In genomic region chr17:58783380-58783779, GRCh38 we compare ENCODE assay signal across 17 cellular contexts. TPM values are rescaled to one million over a fixed set of nuclear protein-coding genes. Genes with fewer than 3 reads are reported as not detected.
DNase-seq lines count a peak whose midpoint lies in the region; ATAC-seq and TF ChIP-seq lines count a peak whose summit lies in the region.
"Had no signal": no experiment of that assay in that cellular context is flagged by ENCODE, and none has a peak within 500 bp of the region (broad histone marks: within the 10 kb centered on the region; RNA-seq: fewer than 3 reads in every experiment).

No MANE protein-coding gene starts in this region.

- WGBS in trophoblast cell (ENCODE audit: extremely low coverage, insufficient coverage, insufficient read length): no CpG with 5 or more reads among the region's 4 CpGs

- H3K36me3 ChIP-seq in breast epithelium (no peaks in the 10 kb centered on the region), trophoblast cell (ENCODE audit: control insufficient read depth in 1 of 2, insufficient read depth in 2 of 2, low read length in 2 of 2) (no peaks in the 10 kb centered on the region)
- H3K36me3 ChIP-seq: esophagus squamous epithelium, neutrophil had no signal

- H3K14ac ChIP-seq in trophoblast cell (ENCODE audit: low read length): no peak overlapping the region

- H3K9me3 Mint-ChIP-seq in MCF 10A (ENCODE audit: unreplicated experiment) (no peaks in the 10 kb centered on the region), HFFc6 (no peaks in the 10 kb centered on the region)
- H3K9me3 Mint-ChIP-seq in activated T-cell treated with anti-CD3 and anti-CD28 coated beads, Interleukin-2, amount 50 U/mL, for 24 hours: no peaks in the 10 kb centered on the region
- H3K9me3 Mint-ChIP-seq: CD4-positive, alpha-beta memory T cell; type B pancreatic cell had no signal

- no peak overlapping the region for H4K8ac ChIP-seq in trophoblast cell (ENCODE audit: low read depth, low read length)

- CTCF ChIA-PET in MCF 10A (lab: Yijun Ruan, JAX): no interaction called here

- no peak overlapping the region for H4K91ac ChIP-seq in trophoblast cell (ENCODE audit: low read depth, low read length)

- no peak overlapping the region for H2AFZ ChIP-seq in trophoblast cell (ENCODE audit: insufficient read depth, low read length, poor library complexity)

- no peak overlapping the region for H3K18ac ChIP-seq in trophoblast cell (ENCODE audit: low read length)

- no peaks in the 10 kb centered on the region for H3K79me2 ChIP-seq in trophoblast cell (ENCODE audit: control insufficient read depth, insufficient read depth, low read length, poor library complexity)

- no peak overlapping the region for H3K9ac ChIP-seq in trophoblast cell (ENCODE audit: low read length)

- H3K27ac ChIP-seq in breast epithelium (no peak overlapping the region), trophoblast cell (ENCODE audit: low read depth, low read length) (no peak overlapping the region)
- H3K27ac ChIP-seq: esophagus squamous epithelium, neutrophil had no signal

- no TSS peak for BruUV-seq in MCF 10A (replicated peaks; lab: Mats Ljungman, UMichigan)

- H3K23ac ChIP-seq in trophoblast cell (ENCODE audit: low read length): no peak overlapping the region

- H3K9me3 ChIP-seq in breast epithelium: no peaks in the 10 kb centered on the region
- H3K9me3 ChIP-seq in trophoblast cell (ENCODE audit: insufficient read depth, low read depth, low read length): no peaks in the 10 kb centered on the region
- H3K9me3 ChIP-seq: esophagus squamous epithelium, neutrophil had no signal

- no peak overlapping the region for H3K4ac ChIP-seq in trophoblast cell (ENCODE audit: low read depth, low read length)

- peak; percentile 67 for DNase-seq in MCF 10A (ENCODE audit: unreplicated experiment)
- no peak for DNase-seq in breast epithelium (ENCODE audit: low spot score in 2 of 2)
- peak; percentile 95 for DNase-seq in NCI-H2171 (lab: John Stamatoyannopoulos, UW)
- no peak for DNase-seq in trophoblast cell
- no peak for DNase-seq in activated T-cell treated with anti-CD3 and anti-CD28 coated beads, Interleukin-2, amount 50 U/mL, for 24 hours
- DNase-seq in HFFc6: no peak
- DNase-seq in MV-4-11 (lab: John Stamatoyannopoulos, UW): no peak
- DNase-seq: 8988T; activated CD8-positive, alpha-beta memory T cell treated with anti-CD3 and anti-CD28 coated beads for 24 hours; activated naive CD4-positive, alpha-beta T cell treated with Interleukin-2 at 50 U/mL for 16 hours; CD4-positive, alpha-beta memory T cell; cerebellar nuclear complex; esophagus squamous epithelium; MM.1S had no signal

- TF ChIP-seq POLR2A in breast epithelium (IDR thresholded peaks at IDR 0.05): no peak

- H2BK12ac ChIP-seq in trophoblast cell (ENCODE audit: low read length): no peak overlapping the region

- H3K4me3 Mint-ChIP-seq in MCF 10A (ENCODE audit: unreplicated experiment) (no peak overlapping the region), HFFc6 (no peak overlapping the region)
- H3K4me3 Mint-ChIP-seq in activated T-cell treated with anti-CD3 and anti-CD28 coated beads, Interleukin-2, amount 50 U/mL, for 24 hours: no peak overlapping the region
- H3K4me3 Mint-ChIP-seq: CD4-positive, alpha-beta memory T cell; type B pancreatic cell had no signal

- intact Hi-C loops in MCF 10A (cut with micrococcal nuclease): no loop called here
- intact Hi-C loops in breast epithelium (cut with DNase I; ENCODE audit: low total_unique reads): no loop called here

- H2BK120ac ChIP-seq in trophoblast cell (ENCODE audit: insufficient read depth, low read length, poor library complexity): no peak overlapping the region

- no peak overlapping the region for H2AK5ac ChIP-seq in trophoblast cell (ENCODE audit: low read length)

- no peaks in the 10 kb centered on the region for H3K4me1 ChIP-seq in breast epithelium
- no peaks in the 10 kb centered on the region for H3K4me1 ChIP-seq in trophoblast cell (ENCODE audit: control insufficient read depth in 1 of 2, insufficient read depth in 2 of 2, low read length in 2 of 2)
- H3K4me1 ChIP-seq: esophagus squamous epithelium had no signal

- no peak overlapping the region for H4K12ac ChIP-seq in trophoblast cell (ENCODE audit: low read depth, low read length)

- H3K4me1 Mint-ChIP-seq in MCF 10A (ENCODE audit: insufficient read depth, unreplicated experiment) (no peaks in the 10 kb centered on the region), HFFc6 (ENCODE audit: low read depth) (peaks cover 15% of the 10 kb centered on the region)
- peaks cover 2% of the 10 kb centered on the region for H3K4me1 Mint-ChIP-seq in activated T-cell treated with anti-CD3 and anti-CD28 coated beads, Interleukin-2, amount 50 U/mL, for 24 hours (ENCODE audit: low read depth)
- H3K4me1 Mint-ChIP-seq: CD4-positive, alpha-beta memory T cell had no signal

- H3K4me3 ChIP-seq in breast epithelium (no peak overlapping the region), trophoblast cell (ENCODE audit: low read depth, low read length) (no peak overlapping the region)
- H3K4me3 ChIP-seq: esophagus squamous epithelium had no signal

- H3K27ac Mint-ChIP-seq in MCF 10A (ENCODE audit: low read depth, unreplicated experiment): no peak overlapping the region
- no peak overlapping the region for H3K27ac Mint-ChIP-seq in activated T-cell treated with anti-CD3 and anti-CD28 coated beads, Interleukin-2, amount 50 U/mL, for 24 hours
- no peak overlapping the region for H3K27ac Mint-ChIP-seq in HFFc6
- H3K27ac Mint-ChIP-seq: CD4-positive, alpha-beta memory T cell; type B pancreatic cell had no signal

- TF ChIP-seq CTCF in MCF 10A (IDR thresholded peaks at IDR 0.05; ENCODE audit: unreplicated experiment) (no peak), breast epithelium (IDR thresholded peaks at IDR 0.05) (no peak), HFFc6 (IDR thresholded peaks at IDR 0.05) (no peak)

- no peaks in the 10 kb centered on the region for H3K27me3 Mint-ChIP-seq in MCF 10A (ENCODE audit: insufficient read depth, unreplicated experiment)
- H3K27me3 Mint-ChIP-seq in activated T-cell treated with anti-CD3 and anti-CD28 coated beads, Interleukin-2, amount 50 U/mL, for 24 hours: peaks cover 5% of the 10 kb centered on the region
- peaks cover 6% of the 10 kb centered on the region; the same call in 1 of the 2 replicates for H3K27me3 Mint-ChIP-seq in HFFc6 (ENCODE audit: insufficient read depth)
- H3K27me3 Mint-ChIP-seq: type B pancreatic cell had no signal

- H3K27me3 ChIP-seq in breast epithelium: no peaks in the 10 kb centered on the region
- H3K27me3 ChIP-seq in trophoblast cell (ENCODE audit: insufficient read depth, low read length): no peaks in the 10 kb centered on the region

- H2BK5ac ChIP-seq in trophoblast cell (ENCODE audit: low read depth, low read length, poor library complexity): no peak overlapping the region

- no peak overlapping the region for H3K4me2 ChIP-seq in trophoblast cell (ENCODE audit: low read length)

- H3K79me1 ChIP-seq in trophoblast cell (ENCODE audit: low read length): no peaks in the 10 kb centered on the region

- POLR2A ChIA-PET in MCF 10A (lab: Yijun Ruan, JAX): interaction anchor here (0.9 to 1.4 kb wide), 2 partner anchors 38 to 71 kb away, joined by 5 read pairs; no protein-coding TSS in a partner anchor

- H3K36me3 Mint-ChIP-seq in MCF 10A (ENCODE audit: insufficient read depth, unreplicated experiment) (no peaks in the 10 kb centered on the region), HFFc6 (ENCODE audit: low read depth) (no peaks in the 10 kb centered on the region)
- no peaks in the 10 kb centered on the region for H3K36me3 Mint-ChIP-seq in activated T-cell treated with anti-CD3 and anti-CD28 coated beads, Interleukin-2, amount 50 U/mL, for 24 hours (ENCODE audit: low read depth)
- H3K36me3 Mint-ChIP-seq: CD4-positive, alpha-beta memory T cell; type B pancreatic cell had no signal

- ATAC-seq in SK-N-SH treated with all-trans-retinoic acid at 6 μM for 48 hours: no peak

TF ChIP-seq in SK-N-SH treated with all-trans-retinoic acid at 6 μM for 48 hours, 23 proteins besides CTCF, POLR2A, EP300 and RAD21:
- TF ChIP-seq PATZ1 (CRISPR knock-in tag; IDR thresholded peaks at IDR 0.05; ENCODE audit: borderline replicate concordance) (no peak), ISL1 (CRISPR knock-in tag; IDR thresholded peaks at IDR 0.05) (peak; percentile 76)

RNA-seq across cellular contexts. Expression of gene PPM1E, which starts 27.7 kb away (rescaled TPM):
- total RNA-seq in MCF 10A (2022) (0.54 and 0.65 TPM in 2 replicates), breast epithelium (under 1 TPM; under 0.01 to 0.44 (median 0.16) TPM)
- 0.03 and 0.05 TPM in 2 replicates for polyA plus RNA-seq in trophoblast cell (2013)
- not detected for total RNA-seq in HFFc6 (2021; fragmentation: NEBNext Ultra II Directional; extraction: Animal tissue kit (Norgen Biotek cat#: 25700))
- total RNA-seq: CD4-positive, alpha-beta memory T cell had no signal
- polyA plus RNA-seq: CD4-positive, alpha-beta memory T cell had no signal

Comparison
In these comparisons a context has a peak if more than half of its experiments do, and no peak if none do; other contexts are left out.
1. DNase-seq: peak in MCF 10A (single experiment) and NCI-H2171 (single experiment); none in breast epithelium (0 of 2), trophoblast cell (0 of 2), activated T-cell treated with anti-CD3 and anti-CD28 coated beads, Interleukin-2, amount 50 U/mL, for 24 hours (single experiment), HFFc6 (single experiment) and MV-4-11 (single experiment).